In genomic region chr16:31200821-31201510, GRCh38 we compare ENCODE assay signal across 8 cellular contexts. TPM values are rescaled to one million over a fixed set of nuclear protein-coding genes. Genes with fewer than 3 reads are reported as not detected.
DNase-seq lines count a peak whose midpoint lies in the region; ATAC-seq, FAIRE-seq and TF ChIP-seq lines count a peak whose summit lies in the region.

No MANE protein-coding gene starts in this region.

- peaks cover 15% of the 10 kb centered on the region for H3K4me1 Mint-ChIP-seq in GM23338
- peaks cover 2% of the 10 kb centered on the region for H3K4me1 Mint-ChIP-seq in progenitor cell of endocrine pancreas (ENCODE audit: low read depth)

- no peaks in the 10 kb centered on the region for H3K9me3 ChIP-seq in SK-N-MC (ENCODE audit: low read depth, low read length)

- no peak overlapping the region for H2AFZ ChIP-seq in GM23338

- H3K79me2 ChIP-seq in GM23338 (replicated peaks; ENCODE audit: insufficient read depth), result no peaks in the 10 kb centered on the region

- H3K36me3 ChIP-seq in GM23338 (ENCODE audit: insufficient read depth) (peaks cover 7% of the 10 kb centered on the region), SK-N-MC (ENCODE audit: insufficient read depth, low read length) (peaks cover 9% of the 10 kb centered on the region)

- H3K27me3 Mint-ChIP-seq in GM23338 (ENCODE audit: insufficient read depth, low read depth, poor library complexity) (peaks cover 25% of the 10 kb centered on the region), progenitor cell of endocrine pancreas (peaks cover 31% of the 10 kb centered on the region)

- DNase-seq in GM23338 (ENCODE audit: low spot score) (no peak), SK-N-MC (ENCODE audit: low read depth, low spot score) (no peak), coronary artery (ENCODE audit: low spot score) (no peak), progenitor cell of endocrine pancreas (ENCODE audit: low spot score, unreplicated experiment) (no peak), RCC 7860 (ENCODE audit: low spot score) (no peak), omental fat pad (ENCODE audit: low spot score) (no peak), mucosa of gallbladder (ENCODE audit: low spot score) (no peak)

- peaks cover 11% of the 10 kb centered on the region for H3K27me3 ChIP-seq in GM23338 (ENCODE audit: insufficient read depth)

- peaks cover 51% of the 10 kb centered on the region for H3F3A ChIP-seq in GM23338 (replicated peaks; ENCODE audit: low read depth)

- H3K9me3 Mint-ChIP-seq in GM23338 (peaks cover 3% of the 10 kb centered on the region; the same call in 2 of the 3 replicates), progenitor cell of endocrine pancreas (ENCODE audit: low read depth) (no peaks in the 10 kb centered on the region)

- peak overlapping the region; percentile 85 for H3K4me3 Mint-ChIP-seq in GM23338
- H3K4me3 Mint-ChIP-seq in progenitor cell of endocrine pancreas (ENCODE audit: low read depth), result peak overlapping the region; percentile 74

- H4K20me1 ChIP-seq in GM23338 (replicated peaks; ENCODE audit: insufficient read depth), result peaks cover 45% of the 10 kb centered on the region; the same call in 1 of the 2 replicates

- no peak overlapping the region for H3K9ac ChIP-seq in SK-N-MC (ENCODE audit: insufficient read length)

- no peaks in the 10 kb centered on the region for H3K9me2 ChIP-seq in GM23338 (ENCODE audit: insufficient read depth)

- H3K4me2 ChIP-seq in GM23338, result peak overlapping the region; percentile 89

- no peak; the same call in 2 of the 3 replicates for ATAC-seq in GM23338
- no peak for ATAC-seq in HG02938 (IDR thresholded peaks at IDR 0.05; ENCODE audit: unreplicated experiment)
- ATAC-seq in omental fat pad (ENCODE audit: low FRiP score), result no peak

- H3K27ac ChIP-seq in GM23338 (ENCODE audit: low read depth), result peak overlapping the region; percentile 63; the same call in 1 of the 2 replicates
- peak overlapping the region; percentile 5; the same call in 1 of the 2 replicates for H3K27ac ChIP-seq in SK-N-MC
- peak overlapping the region in 1 of 2 donors; percentile 67 for H3K27ac ChIP-seq in coronary artery

- peak overlapping the region; percentile 82; the same call in 1 of the 2 replicates for H3K4me3 ChIP-seq in GM23338
- H3K4me3 ChIP-seq in SK-N-MC, result no peak overlapping the region
- H3K4me3 ChIP-seq in coronary artery, result peak overlapping the region; percentile 92

- peak overlapping the region; percentile 64 for H3K27ac Mint-ChIP-seq in GM23338
- no peak overlapping the region for H3K27ac Mint-ChIP-seq in progenitor cell of endocrine pancreas

- peaks cover 39% of the 10 kb centered on the region for H3K36me3 Mint-ChIP-seq in GM23338 (ENCODE audit: low read depth)
- H3K36me3 Mint-ChIP-seq in progenitor cell of endocrine pancreas (ENCODE audit: insufficient read depth), result peaks cover 8% of the 10 kb centered on the region

- H3K4me1 ChIP-seq in GM23338 (ENCODE audit: insufficient read depth), result peaks cover 16% of the 10 kb centered on the region

- no peak for FAIRE-seq in RCC 7860 (lab: Jason Lieb, UNC)

- no peak; a peak in 2 of 4 replicates for TF ChIP-seq CTCF in GM23338 (conservative IDR thresholded peaks at IDR 0.05; ENCODE audit: low read depth in 2 of 2)
- no peak for TF ChIP-seq CTCF in coronary artery (IDR thresholded peaks at IDR 0.05)
- TF ChIP-seq CTCF in progenitor cell of endocrine pancreas (IDR thresholded peaks at IDR 0.05; ENCODE audit: unreplicated experiment), result no peak
- no peak for TF ChIP-seq CTCF in omental fat pad (IDR thresholded peaks at IDR 0.05)

TF ChIP-seq in GM23338, 12 proteins besides CTCF, POLR2A, EP300 and RAD21 (continues in another document):
- TF ChIP-seq ZNF114 (CRISPR knock-in tag; IDR thresholded peaks at IDR 0.05) (no peak), EZH2 (IDR thresholded peaks at IDR 0.05; ENCODE audit: low read depth, unreplicated experiment) (no peak), CREB1 (CRISPR knock-in tag; IDR thresholded peaks at IDR 0.05; ENCODE audit: low read depth) (no peak), ETS1 (IDR thresholded peaks at IDR 0.05) (no peak), JUNB (IDR thresholded peaks at IDR 0.05; ENCODE audit: unreplicated experiment) (no peak)

RNA-seq across cellular contexts. Expression of gene PYCARD, which starts 1.6 kb away (rescaled TPM):
- total RNA-seq in GM23338 (2014; rRNA removed; shearing (Covaris generic)), result 25.7 and 54.0 TPM in 2 replicates
- 53.1 and 56.7 TPM in 2 replicates for polyA plus RNA-seq in GM23338 (2016; fragmentation: Nextera tagmentation; extraction: Ambion mirVana)
- total RNA-seq in progenitor cell of endocrine pancreas, result 4.6 and 5.4 TPM in 2 replicates
- 10 to 100 TPM; 25.4 to 50.2 (median 37.8) TPM for total RNA-seq in omental fat pad
- 25.1 TPM for total RNA-seq in mucosa of gallbladder

RNA-seq across cellular contexts. Expression of gene TRIM72, which starts 13.0 kb away (rescaled TPM):
- 1.1 and 1.3 TPM in 2 replicates for total RNA-seq in GM23338 (2014; rRNA removed; shearing (Covaris generic))
- polyA plus RNA-seq in GM23338 (2016; fragmentation: Nextera tagmentation; extraction: Ambion mirVana), result 0.54 and 0.81 TPM in 2 replicates
- 0.14 TPM in 1 of 2 replicates, not detected in the other for total RNA-seq in progenitor cell of endocrine pancreas
- under 1 TPM in 1 of 4 donors, not detected in 3; 0.28 TPM for total RNA-seq in omental fat pad
- total RNA-seq in mucosa of gallbladder, result 0.06 TPM

RNA-seq across cellular contexts. Expression of gene PYDC1, which starts 16.0 kb away (rescaled TPM):
- not detected in 2 replicates for total RNA-seq in GM23338 (2014; rRNA removed; shearing (Covaris generic))
- 1.8 and 3.0 TPM in 2 replicates for polyA plus RNA-seq in GM23338 (2016; fragmentation: Nextera tagmentation; extraction: Ambion mirVana)
- total RNA-seq in progenitor cell of endocrine pancreas, result not detected in 2 replicates
- total RNA-seq in omental fat pad, result not detected
- not detected for total RNA-seq in mucosa of gallbladder

RNA-seq across cellular contexts. Expression of gene FUS, which starts 21.0 kb away (rescaled TPM):
- total RNA-seq in GM23338 (2014; rRNA removed; shearing (Covaris generic)), result 213 and 247 TPM in 2 replicates
- 528 and 553 TPM in 2 replicates for polyA plus RNA-seq in GM23338 (2016; fragmentation: Nextera tagmentation; extraction: Ambion mirVana)
- 739 TPM in 2 replicates for total RNA-seq in progenitor cell of endocrine pancreas
- total RNA-seq in omental fat pad, result 100 to 1,000 TPM in 2 of 4 donors, 10 to 100 TPM in 2; 65.0 to 162 (median 116) TPM
- total RNA-seq in mucosa of gallbladder, result 208 TPM

RNA-seq across cellular contexts. Expression of gene PRSS36, which starts 51.1 kb away (rescaled TPM):
- 1.3 and 1.4 TPM in 2 replicates for total RNA-seq in GM23338 (2014; rRNA removed; shearing (Covaris generic))
- 0.91 and 1.4 TPM in 2 replicates for polyA plus RNA-seq in GM23338 (2016; fragmentation: Nextera tagmentation; extraction: Ambion mirVana)
- total RNA-seq in progenitor cell of endocrine pancreas (0.65 and 0.69 TPM in 2 replicates), omental fat pad (1 to 10 TPM; 4.1 to 8.8 (median 6.8) TPM), mucosa of gallbladder (5.7 TPM)
